ENCODE assay signal across 20 cellular contexts in the genomic region with DNA sequence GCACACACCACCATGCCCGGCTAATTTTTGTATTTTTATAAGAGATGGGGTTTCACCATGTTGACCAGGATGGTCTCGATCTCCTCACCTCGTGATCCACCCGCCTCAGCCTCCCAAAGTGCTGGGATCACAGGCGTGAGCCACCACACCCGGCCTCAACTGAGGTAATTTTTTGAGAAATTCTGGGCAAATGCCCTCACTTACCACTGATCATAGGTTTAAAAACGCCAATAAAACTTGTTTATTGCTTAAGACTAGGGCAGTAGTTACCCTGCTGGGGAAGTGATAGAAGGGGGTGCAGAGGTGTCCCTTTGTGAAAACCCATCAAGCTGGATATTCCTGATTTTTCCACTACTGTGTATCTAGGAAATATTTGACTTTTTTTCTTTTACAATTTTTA.
"Had no signal": no experiment of that assay in that cellular context is flagged by ENCODE, and none has a peak within 500 bp of the region (broad histone marks: within the 10 kb centered on the region; RNA-seq: fewer than 3 reads in every experiment).

No MANE protein-coding gene starts in this region.

- H3K4me3 ChIP-seq: esophagus muscularis mucosa, gastrocnemius medialis, heart right ventricle, ovary, right atrium auricular region, sigmoid colon, skin epidermis, thoracic aorta, transverse colon had no signal

- FAIRE-seq: endometrium, islet of Langerhans had no signal

- H3K9me3 Mint-ChIP-seq: naive B cell; stimulated activated naive B cell treated with anti-CD40 and anti-IgM and Interleukin-4, amounts not matched to agents 10 μg/mL and 1 μg/mL and 100 μg/mL, for 72 hours; stimulated activated naive CD8-positive, alpha-beta T cell treated with anti-CD3 and anti-CD28 coated beads, Interleukin-15, amount 100 ng/mL, for 72 hours had no signal

- DNase-seq: effector memory CD4-positive, alpha-beta T cell; gastrocnemius medialis; heart right ventricle; hypothalamus; kidney glomerular epithelial cell; mesendoderm; naive B cell; ovary; sigmoid colon; stimulated activated CD4-positive, alpha-beta T cell treated with anti-CD3 and anti-CD28 coated beads, Interleukin-2, amount 100 ng/mL, for 24 hours; stimulated activated CD4-positive, alpha-beta T cell treated with anti-CD3 and anti-CD28 coated beads, Interleukin-4, amount 100 ng/mL, for 4 hours; stimulated activated naive B cell treated with anti-CD40 and anti-IgM and Interleukin-4, amounts not matched to agents 10 μg/mL and 1 μg/mL and 100 μg/mL, for 72 hours; stimulated activated naive CD8-positive, alpha-beta T cell treated with anti-CD3 and anti-CD28 coated beads, Interleukin-15, amount 100 ng/mL, for 72 hours; transverse colon had no signal

- H3K27ac Mint-ChIP-seq: stimulated activated naive B cell treated with anti-CD40 and anti-IgM and Interleukin-4, amounts not matched to agents 10 μg/mL and 1 μg/mL and 100 μg/mL, for 72 hours had no signal

- H3K27ac ChIP-seq: esophagus muscularis mucosa, gastrocnemius medialis, ovary, right atrium auricular region, sigmoid colon, thoracic aorta had no signal

- H3K27me3 ChIP-seq: esophagus muscularis mucosa, gastrocnemius medialis, heart right ventricle, ovary, right atrium auricular region, transverse colon had no signal

- H3K9me3 ChIP-seq: esophagus muscularis mucosa, gastrocnemius medialis, heart right ventricle, ovary, right atrium auricular region, sigmoid colon, thoracic aorta, transverse colon had no signal

- H3K36me3 ChIP-seq: esophagus muscularis mucosa, gastrocnemius medialis, heart right ventricle, ovary, right atrium auricular region, sigmoid colon, thoracic aorta, transverse colon had no signal

- ATAC-seq: gastrocnemius medialis; heart right ventricle; stimulated activated naive B cell treated with anti-CD40 and anti-IgM and Interleukin-4, amounts not matched to agents 10 μg/mL and 1 μg/mL and 100 μg/mL, for 72 hours; stimulated activated naive CD8-positive, alpha-beta T cell treated with anti-CD3 and anti-CD28 coated beads, Interleukin-15, amount 100 ng/mL, for 72 hours had no signal

- H3K27me3 Mint-ChIP-seq: naive B cell; stimulated activated naive B cell treated with anti-CD40 and anti-IgM and Interleukin-4, amounts not matched to agents 10 μg/mL and 1 μg/mL and 100 μg/mL, for 72 hours; stimulated activated naive CD8-positive, alpha-beta T cell treated with anti-CD3 and anti-CD28 coated beads, Interleukin-15, amount 100 ng/mL, for 72 hours had no signal

- H3K36me3 Mint-ChIP-seq: naive B cell; stimulated activated naive B cell treated with anti-CD40 and anti-IgM and Interleukin-4, amounts not matched to agents 10 μg/mL and 1 μg/mL and 100 μg/mL, for 72 hours had no signal
